Comparison of ENCODE assay signal across 8 cellular contexts in the genomic region with DNA sequence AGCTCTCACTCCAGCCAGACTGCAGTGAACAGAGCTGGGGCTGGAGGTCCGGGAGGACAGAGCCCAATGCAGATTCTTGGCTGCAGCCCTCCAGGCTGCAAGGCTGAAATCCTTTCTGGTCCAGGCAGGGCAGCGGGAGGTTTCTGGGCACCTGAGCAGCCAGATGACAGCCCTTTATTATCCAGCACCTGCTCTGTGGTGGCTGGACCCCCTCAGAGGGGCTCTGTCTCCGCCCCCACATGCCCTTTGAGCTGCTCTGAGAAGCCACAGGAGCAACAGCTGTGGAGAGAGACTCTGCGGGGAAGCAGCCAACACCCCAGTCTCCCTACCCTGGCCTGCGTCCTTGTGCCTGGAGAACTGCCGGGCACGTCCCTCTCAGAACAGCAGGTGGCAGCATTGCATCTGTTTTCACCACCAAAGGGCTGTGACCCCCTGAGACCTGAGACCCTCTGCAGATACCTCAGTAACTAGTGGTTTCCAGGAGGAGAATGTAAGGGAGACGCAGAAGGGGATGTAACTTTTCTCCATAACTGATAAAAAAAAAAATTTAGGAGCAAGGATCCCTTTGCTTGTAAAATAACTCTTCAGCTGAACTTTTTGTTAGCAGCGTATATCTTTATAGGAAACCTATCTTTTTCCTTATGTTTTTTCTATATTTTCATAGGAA. TPM values are rescaled to one million over a fixed set of nuclear protein-coding genes. Genes with fewer than 3 reads are reported as not detected.
DNase-seq lines count a peak whose midpoint lies in the region; ATAC-seq and TF ChIP-seq lines count a peak whose summit lies in the region.

No MANE protein-coding gene starts in this region.

- no peaks in the 10 kb centered on the region for H3K27me3 Mint-ChIP-seq in CD4-positive, alpha-beta T cell
- no peaks in the 10 kb centered on the region for H3K27me3 Mint-ChIP-seq in activated T-cell treated with anti-CD3 and anti-CD28 coated beads, Interleukin-2, amount 50 U/mL, for 4 hours (ENCODE audit: low read depth)

- peak; percentile 15 for ATAC-seq in CD4-positive, alpha-beta T cell (ENCODE audit: poor library complexity)
- ATAC-seq in activated T-cell treated with anti-CD3 and anti-CD28 coated beads, Interleukin-2, amount 50 U/mL, for 4 hours: peak in 1 of 2 donors; percentile 19
- no peak for ATAC-seq in GM21423 (IDR thresholded peaks at IDR 0.05; ENCODE audit: unreplicated experiment)

- no peak for TF ChIP-seq EP300 in suprapubic skin (IDR thresholded peaks at IDR 0.05)

- no peaks in the 10 kb centered on the region for H3K36me3 ChIP-seq in PC-9 (ENCODE audit: low read depth)
- H3K36me3 ChIP-seq in suprapubic skin: peaks cover 2% of the 10 kb centered on the region

- H3K4me2 ChIP-seq in PC-9: no peak overlapping the region

- peak; percentile 80 for TF ChIP-seq CTCF in CD4-positive, alpha-beta T cell (IDR thresholded peaks at IDR 0.05)
- TF ChIP-seq CTCF in PC-9 (conservative IDR thresholded peaks at IDR 0.05): peak; percentile 96
- peak; percentile 88 for TF ChIP-seq CTCF in fibroblast of the aortic adventitia (IDR thresholded peaks at IDR 0.05; ENCODE audit: insufficient read depth, low read length)
- peak; percentile 81 to 84 for TF ChIP-seq CTCF in suprapubic skin (IDR thresholded peaks at IDR 0.05)

- H3K4me3 Mint-ChIP-seq in CD4-positive, alpha-beta T cell: peak overlapping the region; percentile 81
- H3K4me3 Mint-ChIP-seq in activated T-cell treated with anti-CD3 and anti-CD28 coated beads, Interleukin-2, amount 50 U/mL, for 4 hours: no peak overlapping the region

- peaks cover 22% of the 10 kb centered on the region for H3K4me1 Mint-ChIP-seq in CD4-positive, alpha-beta T cell (ENCODE audit: low read depth)
- H3K4me1 Mint-ChIP-seq in activated T-cell treated with anti-CD3 and anti-CD28 coated beads, Interleukin-2, amount 50 U/mL, for 4 hours (ENCODE audit: low read depth): peaks cover 18% of the 10 kb centered on the region

- H3K79me2 ChIP-seq in PC-9 (ENCODE audit: low read depth): peaks cover 9% of the 10 kb centered on the region

- no peaks in the 10 kb centered on the region for H3K9me3 ChIP-seq in CD4-positive, alpha-beta T cell (ENCODE audit: control insufficient read depth, low read length)
- H3K9me3 ChIP-seq in PC-9 (ENCODE audit: insufficient read depth, low read depth): no peaks in the 10 kb centered on the region
- no peaks in the 10 kb centered on the region for H3K9me3 ChIP-seq in suprapubic skin

- CTCF ChIA-PET in CD4-positive, alpha-beta T cell (lab: Charles Lee): interaction anchor here (0.6 to 1.3 kb wide), 10 partner anchors 10 to 153 kb away, joined by 3 to 6 read pairs (median 3); a partner anchor contains a TSS
- CTCF ChIA-PET in PC-9 (lab: Charles Lee): interaction anchor here (0.6 to 1.1 kb wide), 5 partner anchors 43 to 238 kb away, joined by 3 to 5 read pairs (median 4); a partner anchor contains a TSS

- no peaks in the 10 kb centered on the region for H3K9me2 ChIP-seq in PC-9 (ENCODE audit: insufficient read depth)

- no peaks in the 10 kb centered on the region for H4K20me1 ChIP-seq in PC-9 (ENCODE audit: insufficient read depth)

- peak; percentile 54 to 74 (median 60) for DNase-seq in CD4-positive, alpha-beta T cell
- DNase-seq in HuH-7.5 (ENCODE audit: low spot score) (peak; percentile 84), PC-9 (peak; percentile 54 to 60), fibroblast of the aortic adventitia (ENCODE audit: low read depth) (peak; percentile 69), nucleus accumbens (lab: John Stamatoyannopoulos, UW) (peak in 54 of 56 donors; percentile 19 to 89 (median 70)), suprapubic skin (ENCODE audit: low spot score in 2 of 2) (peak; percentile 83 to 87)
- peak; percentile 64 for DNase-seq in activated T-cell treated with anti-CD3 and anti-CD28 coated beads, Interleukin-2, amount 50 U/mL, for 4 hours

- POLR2A ChIA-PET in CD4-positive, alpha-beta T cell (lab: Charles Lee): interaction anchor here (0.7 kb wide), 1 partner anchor 54 kb away, joined by 5 read pairs; a partner anchor contains a TSS
- POLR2A ChIA-PET in PC-9 (lab: Charles Lee; ENCODE audit: unreplicated experiment): no interaction called here

- peak overlapping the region; percentile 33 for H3K27ac Mint-ChIP-seq in CD4-positive, alpha-beta T cell

- TF ChIP-seq POLR2A in suprapubic skin (IDR thresholded peaks at IDR 0.05): no peak

- H3K4me3 ChIP-seq in PC-9 (no peak overlapping the region), fibroblast of the aortic adventitia (ENCODE audit: low read depth, low read length) (no peak overlapping the region), suprapubic skin (no peak overlapping the region)

- H3F3A ChIP-seq in PC-9 (ENCODE audit: insufficient read depth, low read depth): peaks cover 18% of the 10 kb centered on the region

- no peak overlapping the region for H2AFZ ChIP-seq in PC-9

- intact Hi-C loops in CD4-positive, alpha-beta T cell (cut with DNase I, micrococcal nuclease): loop anchor here (1.0 to 2.0 kb wide), 3 partner anchors 62 to 153 kb away; no protein-coding TSS in a partner anchor
- intact Hi-C loops in PC-9 (cut with micrococcal nuclease; ENCODE audit: unreplicated experiment): loop anchor here (1.0 kb wide), 2 partner anchors 138 to 153 kb away; no protein-coding TSS in a partner anchor

- no peaks in the 10 kb centered on the region for H3K9me3 Mint-ChIP-seq in CD4-positive, alpha-beta T cell
- H3K9me3 Mint-ChIP-seq in activated T-cell treated with anti-CD3 and anti-CD28 coated beads, Interleukin-2, amount 50 U/mL, for 4 hours: no peaks in the 10 kb centered on the region

- H3K4me1 ChIP-seq in PC-9 (replicated peaks; ENCODE audit: insufficient read depth) (peaks cover 11% of the 10 kb centered on the region), suprapubic skin (peaks cover 26% of the 10 kb centered on the region)

- no peak overlapping the region for H3K27ac ChIP-seq in CD4-positive, alpha-beta T cell (ENCODE audit: low read depth, low read length)
- no peak overlapping the region for H3K27ac ChIP-seq in PC-9
- no peak overlapping the region for H3K27ac ChIP-seq in suprapubic skin

- no TSS peak for BruUV-seq in PC-9 (replicated peaks; lab: Mats Ljungman, UMichigan)

- 30% methylated on average over 6 of the region's 9 CpGs for WGBS in suprapubic skin

- no peaks in the 10 kb centered on the region for H3K27me3 ChIP-seq in CD4-positive, alpha-beta T cell (ENCODE audit: control insufficient read depth, insufficient read depth, low read length)
- H3K27me3 ChIP-seq in PC-9 (ENCODE audit: insufficient read depth, low read depth) (no peaks in the 10 kb centered on the region), suprapubic skin (no peaks in the 10 kb centered on the region)

- peaks cover 7% of the 10 kb centered on the region for H3K36me3 Mint-ChIP-seq in CD4-positive, alpha-beta T cell (ENCODE audit: low read depth)
- no peaks in the 10 kb centered on the region for H3K36me3 Mint-ChIP-seq in activated T-cell treated with anti-CD3 and anti-CD28 coated beads, Interleukin-2, amount 50 U/mL, for 4 hours (ENCODE audit: insufficient read depth)

RNA-seq across cellular contexts. Expression of a gene that starts 3.7 kb away (rescaled TPM):
- total RNA-seq in CD4-positive, alpha-beta T cell: 10 to 100 TPM; 19.2 to 23.4 TPM
- total RNA-seq in PC-9 (2021) (60.6 and 64.7 TPM in 2 replicates), fibroblast of the aortic adventitia (ENCODE audit: low replicate concordance) (64.3 and 84.2 TPM in 2 replicates), suprapubic skin (10 to 100 TPM; 44.3 to 55.1 (median 47.3) TPM)
- 10 to 100 TPM; 70.0 to 80.0 (median 78.3) TPM for total RNA-seq in activated T-cell treated with anti-CD3 and anti-CD28 coated beads, Interleukin-2, amount 50 U/mL, for 4 hours

RNA-seq across cellular contexts. Expression of a gene that starts 32.5 kb away (rescaled TPM):
- total RNA-seq in CD4-positive, alpha-beta T cell: 1 to 10 TPM; 2.2 to 2.7 TPM
- total RNA-seq in PC-9 (2021) (3.0 and 4.0 TPM in 2 replicates), fibroblast of the aortic adventitia (ENCODE audit: low replicate concordance) (0.16 and 1.2 TPM in 2 replicates), suprapubic skin (1 to 10 TPM in 2 of 4 donors, under 1 TPM in 1, not detected in 1; 0.42 to 1.9 (median 1.3) TPM)
- total RNA-seq in activated T-cell treated with anti-CD3 and anti-CD28 coated beads, Interleukin-2, amount 50 U/mL, for 4 hours: under 1 TPM; 0.26 to 0.91 (median 0.79) TPM

RNA-seq across cellular contexts. Expression of a gene that starts 44.1 kb away (rescaled TPM):
- 10 to 100 TPM; 25.9 to 28.3 TPM for total RNA-seq in CD4-positive, alpha-beta T cell
- 106 and 184 TPM in 2 replicates for total RNA-seq in PC-9 (2021)
- total RNA-seq in activated T-cell treated with anti-CD3 and anti-CD28 coated beads, Interleukin-2, amount 50 U/mL, for 4 hours: 100 to 1,000 TPM; 197 to 210 (median 198) TPM
- total RNA-seq in fibroblast of the aortic adventitia (ENCODE audit: low replicate concordance): 64.1 and 159 TPM in 2 replicates
- total RNA-seq in suprapubic skin: 10 to 100 TPM; 40.5 to 81.9 (median 72.9) TPM

RNA-seq across cellular contexts. Expression of a gene that starts 54.3 kb away (rescaled TPM):
- total RNA-seq in CD4-positive, alpha-beta T cell: 100 to 1,000 TPM; 117 to 140 TPM
- total RNA-seq in PC-9 (2021): 75.5 and 96.1 TPM in 2 replicates
- 100 to 1,000 TPM; 144 to 154 (median 147) TPM for total RNA-seq in activated T-cell treated with anti-CD3 and anti-CD28 coated beads, Interleukin-2, amount 50 U/mL, for 4 hours
- 58.0 and 131 TPM in 2 replicates for total RNA-seq in fibroblast of the aortic adventitia (ENCODE audit: low replicate concordance)
- 10 to 100 TPM; 57.5 to 82.6 (median 60.2) TPM for total RNA-seq in suprapubic skin

RNA-seq across cellular contexts. Expression of a gene that starts 57.0 kb away (rescaled TPM):
- total RNA-seq in CD4-positive, alpha-beta T cell: 10 to 100 TPM; 12.5 to 12.9 TPM
- total RNA-seq in PC-9 (2021) (38.3 and 39.7 TPM in 2 replicates), fibroblast of the aortic adventitia (ENCODE audit: low replicate concordance) (17.1 and 27.1 TPM in 2 replicates), suprapubic skin (10 to 100 TPM; 33.7 to 52.5 (median 43.9) TPM)
- total RNA-seq in activated T-cell treated with anti-CD3 and anti-CD28 coated beads, Interleukin-2, amount 50 U/mL, for 4 hours: 10 to 100 TPM; 33.4 to 35.8 (median 34.2) TPM
